In genomic region chr9:97737429-97737828, GRCh38 we compare ENCODE assay signal across 13 cellular contexts. TPM values are rescaled to one million over a fixed set of nuclear protein-coding genes. Genes with fewer than 3 reads are reported as not detected.
DNase-seq lines count a peak whose midpoint lies in the region; ATAC-seq and TF ChIP-seq lines count a peak whose summit lies in the region.
"Had no signal": no experiment of that assay in that cellular context is flagged by ENCODE, and none has a peak within 500 bp of the region (broad histone marks: within the 10 kb centered on the region; RNA-seq: fewer than 3 reads in every experiment).

No MANE protein-coding gene starts in this region.

- no peaks in the 10 kb centered on the region for H3K27me3 ChIP-seq in WERI-Rb-1 (ENCODE audit: insufficient read depth, low read depth, severe bottlenecking)
- no peaks in the 10 kb centered on the region for H3K27me3 ChIP-seq in testis

- intact Hi-C loops in testis (cut with DNase I; ENCODE audit: low total_unique reads) = no loop called here

- H3K4me3 ChIP-seq in WERI-Rb-1 (ENCODE audit: low read depth, low read length) (peak overlapping the region; percentile 29; the same call in 1 of the 2 replicates), testis (no peak overlapping the region)
- H3K4me3 ChIP-seq: Peyer's patch had no signal

- peak overlapping the region; percentile 16; the same call in 1 of the 2 replicates for H3K27ac ChIP-seq in WERI-Rb-1
- no peak overlapping the region for H3K27ac ChIP-seq in testis
- H3K27ac ChIP-seq: Peyer's patch had no signal

- H3K36me3 ChIP-seq in WERI-Rb-1 (no peaks in the 10 kb centered on the region), testis (ENCODE audit: low read depth, missing control alignments) (no peaks in the 10 kb centered on the region)
- H3K36me3 ChIP-seq: Peyer's patch had no signal

- ATAC-seq in activated CD4-positive, CD25-positive, alpha-beta regulatory T cell treated with anti-CD3 and anti-CD28 coated beads, Interleukin-2, amount 50 U/mL, for 24 hours = no peak
- ATAC-seq: activated T-helper 17 cell treated with anti-CD3 and anti-CD28 coated beads, Interleukin-2, amount 50 U/mL, for 72 hours; naive thymus-derived CD4-positive, alpha-beta T cell had no signal

- H3K4me1 ChIP-seq in testis = peaks cover 4% of the 10 kb centered on the region

- H3K9me3 ChIP-seq in WERI-Rb-1 (ENCODE audit: severe bottlenecking) (no peaks in the 10 kb centered on the region), testis (no peaks in the 10 kb centered on the region)

- peak; percentile 16 for DNase-seq in NCI-H345 (lab: John Stamatoyannopoulos, UW)
- DNase-seq in NCI-H345 treated with DMSO at 0.1 percent for 48 hours (lab: John Stamatoyannopoulos, UW; ENCODE audit: unreplicated experiment) = no peak
- peak; percentile 91 for DNase-seq in NCI-H2171 treated with DMSO at 0.1 percent for 48 hours (lab: John Stamatoyannopoulos, UW)
- DNase-seq in WERI-Rb-1 = peak; percentile 64
- peak; percentile 72 for DNase-seq in testis
- no peak for DNase-seq in T-helper 1 cell
- DNase-seq in glomerular visceral epithelial cell (ENCODE audit: extremely low spot score) = no peak
- DNase-seq: activated CD4-positive, CD25-positive, alpha-beta regulatory T cell; naive thymus-derived CD4-positive, alpha-beta T cell; NCI-H1048; Peyer's patch had no signal

- TF ChIP-seq POLR2A in testis (IDR thresholded peaks at IDR 0.05) = no peak

- 18 to 29% methylated on average over 3 of the region's 3 CpGs for WGBS in testis, 2 donors

- TF ChIP-seq CTCF in WERI-Rb-1 (IDR thresholded peaks at IDR 0.05; ENCODE audit: low read depth, low read length) (no peak), testis (IDR thresholded peaks at IDR 0.05) (no peak)

RNA-seq across cellular contexts. Expression of gene XPA, which starts 40.3 kb away (rescaled TPM):
- 10 to 100 TPM; 10.6 TPM for total RNA-seq in testis
- polyA plus RNA-seq in testis (ENCODE audit: insufficient read depth, low read depth, low replicate concordance) = 7.3 TPM

Comparison
In these comparisons a context has a peak if more than half of its experiments do, and no peak if none do; other contexts are left out.
1. DNase-seq: peak in NCI-H345 (single experiment), NCI-H2171 treated with DMSO at 0.1 percent for 48 hours (single experiment), WERI-Rb-1 (single experiment) and testis (single experiment); none in NCI-H345 treated with DMSO at 0.1 percent for 48 hours (single experiment), T-helper 1 cell (0 of 5) and glomerular visceral epithelial cell (single experiment).